In the genomic region with DNA sequence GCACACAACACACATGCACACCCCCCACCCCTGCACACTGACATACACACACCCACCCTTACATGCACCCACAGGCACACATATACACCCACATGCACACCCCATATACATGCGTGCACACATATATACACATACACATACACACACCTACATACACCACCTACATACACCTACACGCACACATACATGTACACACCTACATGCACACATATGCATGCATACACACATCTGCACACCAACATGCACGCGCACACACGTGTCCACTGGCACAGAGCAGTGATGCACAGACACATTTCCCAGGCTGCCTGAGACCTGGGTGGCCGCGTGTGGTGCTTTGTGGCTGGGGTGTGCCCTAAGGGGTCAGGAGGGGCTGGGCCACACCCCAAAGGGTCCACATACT, we compare ENCODE assay signal across 16 cellular contexts. TPM values are rescaled to one million over a fixed set of nuclear protein-coding genes. Genes with fewer than 3 reads are reported as not detected.
DNase-seq lines count a peak whose midpoint lies in the region; ATAC-seq and TF ChIP-seq lines count a peak whose summit lies in the region.
"Had no signal": no experiment of that assay in that cellular context is flagged by ENCODE, and none has a peak within 500 bp of the region (broad histone marks: within the 10 kb centered on the region; RNA-seq: fewer than 3 reads in every experiment).

No MANE protein-coding gene starts in this region.

- intact Hi-C loops in Calu3 (cut with micrococcal nuclease; ENCODE audit: unreplicated experiment) = no loop called here

- TF ChIP-seq POLR2A in GM18505 (IDR thresholded peaks at IDR 0.05; ENCODE audit: borderline replicate concordance, extremely low read depth, insufficient read depth, insufficient read length) = no peak

- DNase-seq in Calu3 = no peak
- no peak for DNase-seq in chondrocyte (ENCODE audit: low spot score)
- no peak for DNase-seq in osteocyte (ENCODE audit: extremely low spot score, unreplicated experiment)
- DNase-seq in DMS153 (lab: John Stamatoyannopoulos, UW) = no peak
- DNase-seq in stimulated activated CD4-positive, alpha-beta T cell treated with anti-CD3 and anti-CD28 coated beads, Interleukin-4, amount 100 ng/mL, for 24 hours = no peak
- DNase-seq: activated CD8-positive, alpha-beta memory T cell treated with anti-CD3 and anti-CD28 coated beads for 24 hours; NCI-H187 treated with DMSO at 0.1 percent for 48 hours; NCI-H524 had no signal

- H3K4me1 Mint-ChIP-seq in Calu3 (ENCODE audit: low read depth, unreplicated experiment) (peaks cover 26% of the 10 kb centered on the region), chondrocyte (ENCODE audit: low read depth) (peaks cover 73% of the 10 kb centered on the region), osteocyte (ENCODE audit: unreplicated experiment) (peaks cover 66% of the 10 kb centered on the region)

- CTCF ChIA-PET in Calu3 (lab: Charles Lee) = interaction anchor here (0.6 to 1.4 kb wide), 2 partner anchors 16 to 33 kb away, joined by 3 read pairs; no protein-coding TSS in a partner anchor

- H3K27ac Mint-ChIP-seq in Calu3 (ENCODE audit: unreplicated experiment) (peak overlapping the region; percentile 67), chondrocyte (ENCODE audit: unreplicated experiment) (peak overlapping the region; percentile 96), osteocyte (ENCODE audit: unreplicated experiment) (peak overlapping the region; percentile 96)
- H3K27ac Mint-ChIP-seq: activated T-helper 2 cell treated with anti-CD3 and anti-CD28 coated beads, Interferon-gamma antibody, Interleukin-2, Interleukin-4, amounts not matched to agents 10 μg/mL and 5 μg/mL and 100 μg/mL, durations not matched to agents 14 hours and 24 hours and 36 hours; dendritic cell treated with granulocyte-macrophage colony-stimulating factor and Interleukin-4, amounts not matched to agents 40 ng/mL and 50 ng/mL, for 4 days had no signal

- BruUV-seq in Calu3 (replicated peaks; lab: Mats Ljungman, UMichigan) = no TSS peak

- peak overlapping the region; percentile 50 for H3K27ac ChIP-seq in HUES64 (ENCODE audit: low read depth, low read length)
- H3K27ac ChIP-seq: parathyroid adenoma had no signal

- peaks cover 20% of the 10 kb centered on the region for H3K4me1 ChIP-seq in HUES64 (ENCODE audit: insufficient read depth, low read length)
- H3K4me1 ChIP-seq: parathyroid adenoma had no signal

- H3K36me3 Mint-ChIP-seq in Calu3 (ENCODE audit: insufficient read depth, unreplicated experiment) = peaks cover 12% of the 10 kb centered on the region
- no peaks in the 10 kb centered on the region for H3K36me3 Mint-ChIP-seq in chondrocyte (ENCODE audit: low read depth)
- H3K36me3 Mint-ChIP-seq in osteocyte (ENCODE audit: unreplicated experiment) = no peaks in the 10 kb centered on the region

- no peak overlapping the region for H3K9ac ChIP-seq in HUES64 (ENCODE audit: low read depth, low read length)
- H3K9ac ChIP-seq: parathyroid adenoma had no signal

- H3K4me3 Mint-ChIP-seq in Calu3 (ENCODE audit: low read depth, unreplicated experiment) (peak overlapping the region; percentile 39), chondrocyte (ENCODE audit: unreplicated experiment) (peak overlapping the region; percentile 25), osteocyte (ENCODE audit: unreplicated experiment) (peak overlapping the region; percentile 46)
- H3K4me3 Mint-ChIP-seq: dendritic cell treated with granulocyte-macrophage colony-stimulating factor and Interleukin-4, amounts not matched to agents 40 ng/mL and 50 ng/mL, for 4 days had no signal

- 72% methylated on average over 7 of the region's 7 CpGs for WGBS in HUES64

- H3K36me3 ChIP-seq in HUES64 (ENCODE audit: insufficient read depth, low read length) = no peaks in the 10 kb centered on the region

- H3K9me3 ChIP-seq in HUES64 (ENCODE audit: insufficient read depth, low read depth, low read length) = no peaks in the 10 kb centered on the region
- H3K9me3 ChIP-seq: mucosa of descending colon had no signal

- TF ChIP-seq CTCF in Calu3 (IDR thresholded peaks at IDR 0.05; ENCODE audit: unreplicated experiment) (no peak), chondrocyte (IDR thresholded peaks at IDR 0.05) (no peak), osteocyte (IDR thresholded peaks at IDR 0.05) (no peak)

- H3K27me3 ChIP-seq in HUES64 (ENCODE audit: insufficient read depth, low read length) = peaks cover 30% of the 10 kb centered on the region

- H3K27me3 Mint-ChIP-seq in Calu3 (ENCODE audit: unreplicated experiment) (no peaks in the 10 kb centered on the region), chondrocyte (ENCODE audit: low read depth) (no peaks in the 10 kb centered on the region), osteocyte (ENCODE audit: unreplicated experiment) (no peaks in the 10 kb centered on the region)

- ATAC-seq in GM21619 (IDR thresholded peaks at IDR 0.05; ENCODE audit: unreplicated experiment) = no peak
- no peak for ATAC-seq in GM18505 (IDR thresholded peaks at IDR 0.05; ENCODE audit: unreplicated experiment)

- no peak overlapping the region for H3K4me3 ChIP-seq in HUES64 (ENCODE audit: low read length)
- H3K4me3 ChIP-seq: mucosa of descending colon had no signal

- H3K9me3 Mint-ChIP-seq in Calu3 (ENCODE audit: low read depth, unreplicated experiment) (no peaks in the 10 kb centered on the region), chondrocyte (ENCODE audit: low read depth) (no peaks in the 10 kb centered on the region), osteocyte (ENCODE audit: unreplicated experiment) (no peaks in the 10 kb centered on the region)
- H3K9me3 Mint-ChIP-seq: activated T-helper 2 cell treated with anti-CD3 and anti-CD28 coated beads, Interferon-gamma antibody, Interleukin-2, Interleukin-4, amounts not matched to agents 10 μg/mL and 5 μg/mL and 100 μg/mL, durations not matched to agents 14 hours and 24 hours and 36 hours; dendritic cell treated with granulocyte-macrophage colony-stimulating factor and Interleukin-4, amounts not matched to agents 40 ng/mL and 50 ng/mL, for 4 days had no signal

RNA-seq across cellular contexts. Expression of gene FGFRL1, which starts 31.7 kb away (rescaled TPM):
- total RNA-seq in Calu3 (2022) (36.8 and 43.2 TPM in 2 replicates), chondrocyte (70.4 to 76.3 TPM (median 75.7 TPM) in 3 replicates), osteocyte (56.9 and 59.8 TPM in 2 replicates)
- 11.8 TPM for polyA plus RNA-seq in HUES64 (2013, experiment 1 of 2)
- polyA plus RNA-seq in HUES64 (2013, experiment 2 of 2) = 17.2 TPM

RNA-seq across cellular contexts. Expression of gene SLC26A1, which starts 50.0 kb away (rescaled TPM):
- total RNA-seq in Calu3 (2022) (0.49 and 0.68 TPM in 2 replicates), chondrocyte (0.72 to 1.6 TPM (median 0.75 TPM) in 3 replicates), osteocyte (0.78 and 0.83 TPM in 2 replicates)
- not detected for polyA plus RNA-seq in HUES64 (2013, experiment 1 of 2)
- 0.44 TPM for polyA plus RNA-seq in HUES64 (2013, experiment 2 of 2)
- polyA plus RNA-seq: BJ had no signal

RNA-seq across cellular contexts. Expression of gene IDUA, which starts 56.3 kb away (rescaled TPM):
- total RNA-seq in Calu3 (2022) = 36.9 and 38.8 TPM in 2 replicates
- 0.85 TPM for polyA plus RNA-seq in HUES64 (2013, experiment 1 of 2)
- 0.38 TPM for polyA plus RNA-seq in HUES64 (2013, experiment 2 of 2)
- total RNA-seq in chondrocyte = 42.6 to 53.0 TPM (median 46.0 TPM) in 3 replicates
- 58.0 and 67.8 TPM in 2 replicates for total RNA-seq in osteocyte
